In the genomic region with DNA sequence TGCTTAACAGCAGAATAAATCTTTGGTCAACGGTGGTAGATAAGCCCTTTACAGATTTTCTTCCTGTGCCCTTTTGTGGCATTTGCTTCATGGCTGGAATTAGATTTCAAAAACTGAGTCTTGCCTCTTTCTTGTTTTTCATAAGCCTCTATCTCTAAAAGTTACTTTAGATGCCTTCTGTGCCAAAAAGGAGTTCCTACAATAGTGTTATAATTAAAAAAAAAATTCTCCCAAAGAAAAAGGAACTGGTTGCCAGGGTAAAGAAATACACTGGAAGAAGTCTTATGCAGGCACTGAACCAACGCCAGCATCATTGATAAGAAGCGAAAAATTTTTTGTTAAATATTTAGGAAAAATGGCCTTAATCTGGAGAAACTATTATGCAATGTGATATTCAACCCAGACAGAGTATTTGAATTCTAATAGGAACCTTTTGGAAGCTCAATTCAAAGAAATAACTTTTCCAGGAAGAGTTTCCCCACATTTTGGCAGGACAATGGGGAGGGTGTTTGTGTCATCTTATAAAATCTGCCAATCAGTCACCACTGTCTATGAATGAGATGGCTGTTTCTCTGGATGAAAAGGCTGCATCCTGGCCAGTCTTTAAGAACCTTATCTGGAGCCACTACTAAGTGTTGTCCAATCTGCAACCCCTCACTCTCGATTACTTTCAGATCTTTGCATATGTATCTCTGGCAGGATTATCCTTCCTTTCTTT, we compare ENCODE assay signal across 18 cellular contexts.
DNase-seq lines count a peak whose midpoint lies in the region; ATAC-seq, FAIRE-seq and TF ChIP-seq lines count a peak whose summit lies in the region.
"Had no signal": no experiment of that assay in that cellular context is flagged by ENCODE, and none has a peak within 500 bp of the region (broad histone marks: within the 10 kb centered on the region; RNA-seq: fewer than 3 reads in every experiment).

No MANE protein-coding gene starts in this region.

- no peaks in the 10 kb centered on the region for H3K9me3 ChIP-seq in right cardiac atrium (ENCODE audit: control insufficient read depth, low read length)
- no peaks in the 10 kb centered on the region for H3K9me3 ChIP-seq in psoas muscle
- H3K9me3 ChIP-seq in pancreas: no peaks in the 10 kb centered on the region
- H3K9me3 ChIP-seq: BLaER1 treated with 17β-estradiol and CSF1 and Interleukin-3, amounts not matched to agents 10 nM and 100 nM; Caco-2 had no signal

- peaks cover 1% of the 10 kb centered on the region for H3K4me1 ChIP-seq in right cardiac atrium (ENCODE audit: control insufficient read depth, insufficient read depth, low read length)
- H3K4me1 ChIP-seq in psoas muscle: peaks cover 40% of the 10 kb centered on the region
- H3K4me1 ChIP-seq in pancreas: no peaks in the 10 kb centered on the region
- H3K4me1 ChIP-seq: BLaER1 treated with 17β-estradiol and CSF1 and Interleukin-3, amounts not matched to agents 10 nM and 100 nM had no signal

- TF ChIP-seq CTCF in psoas muscle (IDR thresholded peaks at IDR 0.05): no peak
- TF ChIP-seq CTCF in pancreas (IDR thresholded peaks at IDR 0.05): no peak

- intact Hi-C loops in Right ventricle myocardium superior (cut with DNase I) (no loop called here), cardiac septum (cut with DNase I) (no loop called here), right cardiac atrium (cut with DNase I) (loop anchor here in 1 of 4 donors (10.0 kb wide), 1 partner anchor 69 kb away; no protein-coding TSS in a partner anchor), psoas muscle (cut with DNase I) (no loop called here), pancreas (cut with DNase I) (no loop called here)

- DNase-seq in Right ventricle myocardium superior: no peak
- DNase-seq in cardiac septum (ENCODE audit: low spot score): no peak
- DNase-seq in right cardiac atrium: peak in 1 of 3 donors; percentile 24
- DNase-seq in psoas muscle: no peak
- DNase-seq in CD1c-positive myeloid dendritic cell (ENCODE audit: extremely low spot score): no peak
- DNase-seq in NCI-H146 (lab: John Stamatoyannopoulos, UW): no peak
- DNase-seq in pancreas: no peak
- DNase-seq: 8988T; Caco-2; CD4-positive, CD25-positive, alpha-beta regulatory T cell; CD8-positive, alpha-beta memory T cell; H9 had no signal

- H3K27ac ChIP-seq in right cardiac atrium (ENCODE audit: low read length) (no peak overlapping the region), psoas muscle (peak overlapping the region; percentile 25), pancreas (no peak overlapping the region)
- H3K27ac ChIP-seq: BLaER1 treated with 17β-estradiol and CSF1 and Interleukin-3, amounts not matched to agents 10 nM and 100 nM had no signal

- WGBS in right cardiac atrium: 63% methylated on average over 4 of the region's 4 CpGs
- 73 to 82% (median 82%) methylated on average over 4 of the region's 4 CpGs for WGBS in psoas muscle, 3 donors
- 72 to 73% methylated on average over 4 of the region's 4 CpGs for WGBS in pancreas, 2 donors

- no peak for FAIRE-seq in pancreas (lab: Jason Lieb, UNC)
- FAIRE-seq: D721Med, G401.6, GM12891, GM19239, H1 had no signal

- ATAC-seq in Right ventricle myocardium superior (ENCODE audit: poor library complexity) (peak; percentile 71), right cardiac atrium (peak; percentile 76 to 83), psoas muscle (peak in 3 of 4 donors; percentile 50 to 56 (median 51)), pancreas (no peak)

- H3K36me3 ChIP-seq in psoas muscle (ENCODE audit: insufficient read depth in 1 of 2, low read depth in 1 of 2) (no peaks in the 10 kb centered on the region), pancreas (no peaks in the 10 kb centered on the region)
- H3K36me3 ChIP-seq: BLaER1 treated with 17β-estradiol and CSF1 and Interleukin-3, amounts not matched to agents 10 nM and 100 nM had no signal

- H3K27me3 ChIP-seq in right cardiac atrium (ENCODE audit: control insufficient read depth, insufficient read depth) (no peaks in the 10 kb centered on the region), psoas muscle (ENCODE audit: insufficient read depth in 3 of 3, low read length in 2 of 3) (no peaks in the 10 kb centered on the region), pancreas (no peaks in the 10 kb centered on the region)
- H3K27me3 ChIP-seq: BLaER1 treated with 17β-estradiol and CSF1 and Interleukin-3, amounts not matched to agents 10 nM and 100 nM had no signal

- no peak overlapping the region for H3K4me3 ChIP-seq in right cardiac atrium (ENCODE audit: low read length)
- no peak overlapping the region for H3K4me3 ChIP-seq in psoas muscle
- H3K4me3 ChIP-seq in pancreas: no peak overlapping the region
- H3K4me3 ChIP-seq: BLaER1 treated with 17β-estradiol and CSF1 and Interleukin-3, amounts not matched to agents 10 nM and 100 nM had no signal

Comparison
In these comparisons a context has a peak if more than half of its experiments do, and no peak if none do; other contexts are left out.
1. ATAC-seq: peak in Right ventricle myocardium superior (single experiment), right cardiac atrium (2 of 2) and psoas muscle (3 of 4); none in pancreas (0 of 4).